In the genomic region with DNA sequence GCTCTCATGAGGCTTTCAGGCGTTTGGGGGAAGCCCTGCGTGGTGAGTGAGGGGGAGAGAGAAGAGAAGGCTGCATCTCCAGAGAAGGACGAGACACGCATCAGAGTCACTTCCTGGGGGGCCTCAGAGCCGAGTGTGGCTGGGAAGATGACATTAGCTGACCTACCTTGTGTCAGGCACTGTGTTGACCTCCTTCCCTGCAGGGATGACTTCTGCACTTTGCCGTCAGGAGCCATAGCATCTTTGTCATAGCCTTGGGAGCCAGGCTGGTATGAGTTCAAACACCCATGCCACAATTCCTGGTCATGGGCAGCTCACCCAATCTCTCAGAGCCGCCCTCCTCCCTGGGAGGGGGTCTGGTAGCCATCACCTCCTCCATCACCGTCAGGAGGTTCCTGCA, we compare ENCODE assay signal across 15 cellular contexts. TPM values are rescaled to one million over a fixed set of nuclear protein-coding genes. Genes with fewer than 3 reads are reported as not detected.
DNase-seq lines count a peak whose midpoint lies in the region; ATAC-seq and TF ChIP-seq lines count a peak whose summit lies in the region.
"Had no signal": no experiment of that assay in that cellular context is flagged by ENCODE, and none has a peak within 500 bp of the region (broad histone marks: within the 10 kb centered on the region; RNA-seq: fewer than 3 reads in every experiment).

No MANE protein-coding gene starts in this region.

- H4K5ac ChIP-seq in IMR-90 (ENCODE audit: low read depth, low read length): peak overlapping the region; percentile 13

- H3K27ac ChIP-seq in IMR-90 (ENCODE audit: insufficient read depth, low read length): peak overlapping the region; percentile 91
- H3K27ac ChIP-seq in cingulate gyrus (ENCODE audit: low read depth, low read length): peak overlapping the region; percentile 58
- peak overlapping the region; percentile 11 to 89 (median 82) for H3K27ac ChIP-seq in stomach

- peak overlapping the region; percentile 95; the same call in 1 of the 2 replicates for H2AK5ac ChIP-seq in IMR-90 (ENCODE audit: low read depth, low read length)

- no peak overlapping the region for H3K56ac ChIP-seq in IMR-90 (ENCODE audit: extremely low read depth, insufficient read depth, low read length)

- in situ Hi-C loops in IMR-90 (cut with MboI; ENCODE audit: low sequenced_read_pairs): no loop called here

- H2AK9ac ChIP-seq in IMR-90 (replicated peaks; ENCODE audit: low read depth, low read length, poor library complexity): peak overlapping the region; percentile 66

- TF ChIP-seq POLR2A in IMR-90 (IDR thresholded peaks at IDR 0.05; ENCODE audit: low read depth, low read length) (no peak), stomach (IDR thresholded peaks at IDR 0.05) (no peak)

- H4K91ac ChIP-seq in IMR-90 (ENCODE audit: insufficient read depth, low read depth, low read length): peak overlapping the region; percentile 67

- H3K9me1 ChIP-seq in IMR-90 (ENCODE audit: insufficient read depth, low read length): peaks cover 19% of the 10 kb centered on the region; the same call in 1 of the 2 replicates

- H2AFZ ChIP-seq in IMR-90 (replicated peaks; ENCODE audit: low read length, poor library complexity): peak overlapping the region; percentile 1

- H2BK20ac ChIP-seq in IMR-90 (ENCODE audit: low read depth, low read length): peak overlapping the region; percentile 51

- intact Hi-C loops in IMR-90 (cut with micrococcal nuclease): no loop called here
- intact Hi-C loops in stomach (cut with DNase I; ENCODE audit: low total_unique reads): no loop called here

- H2BK5ac ChIP-seq in IMR-90 (ENCODE audit: low read depth, low read length, poor library complexity, severe bottlenecking): peak overlapping the region; percentile 21

- TF ChIP-seq RAD21 in IMR-90 (IDR thresholded peaks at IDR 0.05; ENCODE audit: low read length): no peak

- TF ChIP-seq EP300 in stomach (IDR thresholded peaks at IDR 0.05): no peak

- no peaks in the 10 kb centered on the region; the same call in 1 of the 2 replicates for H3K36me3 ChIP-seq in IMR-90 (ENCODE audit: control insufficient read depth, insufficient read depth, low read length)
- no peaks in the 10 kb centered on the region for H3K36me3 ChIP-seq in stomach

- peaks cover 8% of the 10 kb centered on the region for H3K9me3 ChIP-seq in IMR-90 (ENCODE audit: control insufficient read depth, insufficient read depth, low read length)
- peaks cover 0 to 16% (median 12%) of the 10 kb centered on the region in 4 donors for H3K9me3 ChIP-seq in stomach

- no peak overlapping the region for H3K4me3 Mint-ChIP-seq in mesothelial cell of epicardium
- H3K4me3 Mint-ChIP-seq: activated CD4-positive, alpha-beta memory T cell treated with anti-CD3 and anti-CD28 coated beads for 36 hours; stimulated activated memory B cell treated with anti-CD40 and anti-IgM and Interleukin-4, amounts not matched to agents 10 μg/mL and 1 μg/mL and 100 μg/mL, for 72 hours had no signal

- no peaks in the 10 kb centered on the region for H3K27me3 ChIP-seq in IMR-90 (ENCODE audit: control insufficient read depth, insufficient read depth, low read length)
- H3K27me3 ChIP-seq in stomach: no peaks in the 10 kb centered on the region

- H4K20me1 ChIP-seq in IMR-90 (ENCODE audit: insufficient read depth, low read length): no peaks in the 10 kb centered on the region

- peak overlapping the region; percentile 13; the same call in 1 of the 2 replicates for H3K23ac ChIP-seq in IMR-90 (ENCODE audit: low read depth, low read length)

- H3K4ac ChIP-seq in IMR-90 (ENCODE audit: low read depth, low read length): peak overlapping the region; percentile 97

- H3K18ac ChIP-seq in IMR-90 (ENCODE audit: low read depth, low read length): peak overlapping the region; percentile 10; the same call in 1 of the 2 replicates

- peaks cover 8% of the 10 kb centered on the region for H3K36me3 Mint-ChIP-seq in mesothelial cell of epicardium

- H2BK120ac ChIP-seq in IMR-90 (ENCODE audit: low read depth, low read length): peak overlapping the region; percentile 94

- H3K79me1 ChIP-seq in IMR-90 (ENCODE audit: low read depth in 1 of 2, low read length in 2 of 2): peaks cover 20 to 48% of the 10 kb centered on the region in 2 experiments; a peak in 3 of 4 replicates

- dilution Hi-C loops in IMR-90 (cut with HindIII; ENCODE audit: low sequenced_read_pairs, unreplicated experiment): no loop called here

- H3K4me2 ChIP-seq in IMR-90 (ENCODE audit: low read depth, low read length): no peak overlapping the region

- H3K27me3 Mint-ChIP-seq in mesothelial cell of epicardium (ENCODE audit: low read depth): no peaks in the 10 kb centered on the region
- H3K27me3 Mint-ChIP-seq: activated CD4-positive, alpha-beta memory T cell treated with anti-CD3 and anti-CD28 coated beads for 36 hours had no signal

- TF ChIP-seq CTCF in IMR-90 (conservative IDR thresholded peaks at IDR 0.05; ENCODE audit: low read depth, low read length) (no peak), mesothelial cell of epicardium (IDR thresholded peaks at IDR 0.05; ENCODE audit: unreplicated experiment) (no peak), stomach (IDR thresholded peaks at IDR 0.05) (no peak)

- peak overlapping the region; percentile 56 for H3K14ac ChIP-seq in IMR-90 (replicated peaks; ENCODE audit: low read depth, low read length)

- no TSS peak for BruUV-seq in IMR-90 (replicated peaks; lab: Mats Ljungman, UMichigan)

- H3K27ac Mint-ChIP-seq in mesothelial cell of epicardium: peak overlapping the region; percentile 83
- H3K27ac Mint-ChIP-seq: activated CD4-positive, alpha-beta memory T cell treated with anti-CD3 and anti-CD28 coated beads for 36 hours; stimulated activated memory B cell treated with anti-CD40 and anti-IgM and Interleukin-4, amounts not matched to agents 10 μg/mL and 1 μg/mL and 100 μg/mL, for 72 hours had no signal

- POLR2A ChIA-PET in IMR-90 (lab: Charles Lee; ENCODE audit: unreplicated experiment): no interaction called here

- DNase-seq in IMR-90 (no peak), mesothelial cell of epicardium (ENCODE audit: low spot score in 2 of 2, unreplicated experiment in 2 of 2) (no peak), stomach (no peak), mucosa of gallbladder (ENCODE audit: low spot score) (no peak), amniotic stem cell (lab: John Stamatoyannopoulos, UW) (no peak), COR-L47 (lab: John Stamatoyannopoulos, UW) (no peak)
- DNase-seq: activated CD4-positive, alpha-beta memory T cell treated with anti-CD3 and anti-CD28 coated beads for 36 hours; AML-193; amygdala; H7; NCI-H2029; SK-N-SH had no signal

- H4K8ac ChIP-seq in IMR-90 (ENCODE audit: low read depth in 2 of 2, low read length in 2 of 2): peak overlapping the region; percentile 45 to 94; a peak in 3 of 4 replicates

- CTCF ChIA-PET in IMR-90 (lab: Yijun Ruan, JAX): no interaction called here

- no peak overlapping the region for H3K4me3 ChIP-seq in IMR-90 (ENCODE audit: insufficient read depth, low read depth, low read length)
- no peak overlapping the region for H3K4me3 ChIP-seq in stomach

- WGBS in IMR-90 (ENCODE audit: extremely low coverage in 2 of 2, insufficient read length in 1 of 2), 2 experiments: no CpG with 5 or more reads among the region's 8 CpGs
- 62 to 87% (median 75%) methylated on average over 8 of the region's 8 CpGs for WGBS in stomach, 5 donors

- H3K4me1 ChIP-seq in IMR-90 (ENCODE audit: control insufficient read depth, insufficient read depth, low read length): peaks cover 27% of the 10 kb centered on the region
- peaks cover 26 to 56% (median 40%) of the 10 kb centered on the region in 4 donors for H3K4me1 ChIP-seq in stomach

- H3K9ac ChIP-seq in IMR-90 (ENCODE audit: low read depth, low read length): no peak overlapping the region

- H2BK15ac ChIP-seq in IMR-90 (ENCODE audit: low read depth, low read length): peak overlapping the region; percentile 23; the same call in 2 of the 3 replicates

- peaks cover 4% of the 10 kb centered on the region for H3K9me3 Mint-ChIP-seq in mesothelial cell of epicardium

- ATAC-seq in IMR-90 (ENCODE audit: low read depth) (no peak), HG03139 (IDR thresholded peaks at IDR 0.05; ENCODE audit: unreplicated experiment) (no peak)
- ATAC-seq: stimulated activated memory B cell treated with anti-CD40 and anti-IgM and Interleukin-4, amounts not matched to agents 10 μg/mL and 1 μg/mL and 100 μg/mL, for 72 hours had no signal

- H3K4me1 Mint-ChIP-seq in mesothelial cell of epicardium: peaks cover 29% of the 10 kb centered on the region
- H3K4me1 Mint-ChIP-seq: stimulated activated memory B cell treated with anti-CD40 and anti-IgM and Interleukin-4, amounts not matched to agents 10 μg/mL and 1 μg/mL and 100 μg/mL, for 72 hours had no signal

TF ChIP-seq in IMR-90, 13 proteins besides CTCF, POLR2A, EP300 and RAD21 (continues in another document):
- TF ChIP-seq NFE2L2 (IDR thresholded peaks at IDR 0.05; ENCODE audit: low read depth, low read length): no peak
- TF ChIP-seq RFX5 (IDR thresholded peaks at IDR 0.05; ENCODE audit: low read depth, low read length): no peak
- TF ChIP-seq, protein P1, sequence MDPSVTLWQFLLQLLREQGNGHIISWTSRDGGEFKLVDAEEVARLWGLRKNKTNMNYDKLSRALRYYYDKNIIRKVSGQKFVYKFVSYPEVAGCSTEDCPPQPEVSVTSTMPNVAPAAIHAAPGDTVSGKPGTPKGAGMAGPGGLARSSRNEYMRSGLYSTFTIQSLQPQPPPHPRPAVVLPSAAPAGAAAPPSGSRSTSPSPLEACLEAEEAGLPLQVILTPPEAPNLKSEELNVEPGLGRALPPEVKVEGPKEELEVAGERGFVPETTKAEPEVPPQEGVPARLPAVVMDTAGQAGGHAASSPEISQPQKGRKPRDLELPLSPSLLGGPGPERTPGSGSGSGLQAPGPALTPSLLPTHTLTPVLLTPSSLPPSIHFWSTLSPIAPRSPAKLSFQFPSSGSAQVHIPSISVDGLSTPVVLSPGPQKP (IDR thresholded peaks at IDR 0.05; ENCODE audit: borderline replicate concordance, low read depth, low read length): no peak
- TF ChIP-seq CEBPB (IDR thresholded peaks at IDR 0.05; ENCODE audit: low read depth, low read length): no peak
- no peak for TF ChIP-seq FOS (IDR thresholded peaks at IDR 0.05; ENCODE audit: low read depth, low read length)
- TF ChIP-seq MAZ (IDR thresholded peaks at IDR 0.05; ENCODE audit: borderline replicate concordance, low read depth, low read length): no peak
- no peak for TF ChIP-seq BHLHE40 (IDR thresholded peaks at IDR 0.05; ENCODE audit: low read depth, low read length)
- TF ChIP-seq MAFK (IDR thresholded peaks at IDR 0.05; ENCODE audit: low read depth, low read length): no peak
- no peak for TF ChIP-seq RCOR1 (IDR thresholded peaks at IDR 0.05; ENCODE audit: insufficient replicate concordance, low read length)
- TF ChIP-seq MXI1 (IDR thresholded peaks at IDR 0.05; ENCODE audit: borderline replicate concordance, low read depth, low read length): no peak

RNA-seq across cellular contexts. Expression of a gene that starts 17.3 kb away (rescaled TPM):
- 1.8 and 1.9 TPM in 2 replicates for total RNA-seq in IMR-90 (2012; rRNA removed)
- 2.6 and 2.8 TPM in 2 replicates for polyA plus RNA-seq in IMR-90 (2012; rRNA removed)
- 1.6 and 1.9 TPM in 2 replicates for polyA plus RNA-seq in IMR-90 (2012; cell fraction: cytosol; rRNA removed)
- 3.9 and 5.7 TPM in 2 replicates for polyA plus RNA-seq in IMR-90 (2012; cell fraction: nucleus; rRNA removed; ENCODE audit: low replicate concordance)
- 10.9 to 11.8 TPM (median 11.7 TPM) in 3 replicates for total RNA-seq in mesothelial cell of epicardium
- 10 to 100 TPM in 4 of 5 donors, 1 to 10 TPM in 1; 9.1 to 60.3 (median 17.4) TPM for total RNA-seq in stomach
- 1 to 10 TPM; 2.7 to 7.3 (median 4.2) TPM for polyA plus RNA-seq in stomach
- total RNA-seq in mucosa of gallbladder: 27.9 TPM
